16 cellular contexts compared by ENCODE assay signal in genomic region chr20:46411637-46412036, GRCh38.
"Had no signal": no experiment of that assay in that cellular context is flagged by ENCODE, and none has a peak within 500 bp of the region (broad histone marks: within the 10 kb centered on the region; RNA-seq: fewer than 3 reads in every experiment).

No MANE protein-coding gene starts in this region.

- H3K36me3 Mint-ChIP-seq: activated naive CD8-positive, alpha-beta T cell; WTC11 had no signal

- H3K9me3 ChIP-seq: body of pancreas, esophagus muscularis mucosa, gastrocnemius medialis, heart left ventricle had no signal

- H3K27me3 ChIP-seq: body of pancreas, esophagus muscularis mucosa, gastrocnemius medialis had no signal

- H3K27ac ChIP-seq: body of pancreas, esophagus muscularis mucosa, foreskin keratinocyte, gastrocnemius medialis, heart left ventricle, VCaP had no signal

- H3K9me3 Mint-ChIP-seq: activated CD4-positive, alpha-beta memory T cell treated with anti-CD3 and anti-CD28 coated beads, Interleukin-2, amount 10 ng/mL, durations not matched to agents 7 days and 5 days; activated CD4-positive, alpha-beta T cell treated with anti-CD3 and anti-CD28 coated beads, Interleukin-2, amount 10 ng/mL, durations not matched to agents 7 days and 5 days; activated T-cell treated with anti-CD3 and anti-CD28 coated beads, Interleukin-2, amount 50 U/mL, for 24 hours; activated T-cell treated with anti-CD3 and anti-CD28 coated beads, Interleukin-2, amount 50 U/mL, for 72 hours; effector memory CD8-positive, alpha-beta T cell; WTC11 had no signal

- H3K4me3 Mint-ChIP-seq: WTC11 had no signal

- DNase-seq: cortex of kidney had no signal

- H3K36me3 ChIP-seq: esophagus muscularis mucosa, gastrocnemius medialis, heart left ventricle had no signal

- ATAC-seq: gastrocnemius medialis had no signal

- H3K4me3 ChIP-seq: body of pancreas, gastrocnemius medialis had no signal

- FAIRE-seq: colon, TTC549 had no signal

- H3K27ac Mint-ChIP-seq: activated naive CD8-positive, alpha-beta T cell; WTC11 had no signal
